14 cellular contexts compared by ENCODE assay signal in the genomic region with DNA sequence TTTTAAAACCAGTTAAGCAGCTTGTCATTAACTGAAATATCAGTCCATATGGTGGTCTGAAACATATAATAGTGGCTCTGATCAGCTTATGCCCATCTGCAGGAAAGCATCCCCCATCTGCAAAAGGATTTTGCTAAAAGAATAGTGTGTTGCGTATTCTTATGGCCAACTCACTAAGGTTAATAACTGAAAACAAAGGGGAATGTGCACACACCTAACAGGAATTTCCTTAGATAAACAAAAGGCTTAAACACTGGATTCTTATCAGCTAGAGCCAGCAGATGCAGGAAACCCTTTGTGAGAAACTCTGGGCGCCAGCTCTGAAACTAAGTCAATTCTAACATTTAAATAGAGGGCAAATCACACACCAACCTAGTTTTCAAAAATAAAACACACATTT. TPM values are rescaled to one million over a fixed set of nuclear protein-coding genes. Genes with fewer than 3 reads are reported as not detected.
A peak's percentile ranks its signal among the peaks of the same experiment; 100 is the strongest.
DNase-seq lines count a peak whose midpoint lies in the region; ATAC-seq and TF ChIP-seq lines count a peak whose summit lies in the region.
"Had no signal": no experiment of that assay in that cellular context is flagged by ENCODE, and none has a peak within 500 bp of the region (broad histone marks: within the 10 kb centered on the region; RNA-seq: fewer than 3 reads in every experiment).

No MANE protein-coding gene starts in this region.

- TF ChIP-seq CTCF in RWPE2 (IDR thresholded peaks at IDR 0.05; ENCODE audit: poor library complexity, severe bottlenecking) (no peak), fibroblast of pulmonary artery (IDR thresholded peaks at IDR 0.05; ENCODE audit: low read length, missing control alignments) (no peak)

- H3K36me3 ChIP-seq in RWPE2 (ENCODE audit: low read depth), result peaks cover 87% of the 10 kb centered on the region

- ATAC-seq in RWPE2 (ENCODE audit: low read depth), result peak; percentile 98
- no peak for ATAC-seq in GM21737 (IDR thresholded peaks at IDR 0.05; ENCODE audit: unreplicated experiment)
- ATAC-seq in GM18520 (IDR thresholded peaks at IDR 0.05; ENCODE audit: unreplicated experiment), result no peak
- ATAC-seq: sciatic nerve had no signal

- H3K4me3 ChIP-seq in RWPE2 (ENCODE audit: severe bottlenecking) (no peak overlapping the region), fibroblast of pulmonary artery (replicated peaks; ENCODE audit: low read depth, low read length) (no peak overlapping the region)

- no peaks in the 10 kb centered on the region for H3K9me3 ChIP-seq in RWPE2 (ENCODE audit: severe bottlenecking)

- no peaks in the 10 kb centered on the region for H3K27me3 ChIP-seq in RWPE2 (ENCODE audit: insufficient read depth, poor library complexity, severe bottlenecking)

- H3K4me1 ChIP-seq in RWPE2 (ENCODE audit: insufficient read depth, poor library complexity, severe bottlenecking), result peaks cover 15% of the 10 kb centered on the region

- H3K27ac ChIP-seq in RWPE2 (ENCODE audit: poor library complexity, severe bottlenecking), result peak overlapping the region; percentile 56

- peak; percentile 49 for DNase-seq in NCI-H1694 treated with DMSO at 0.1 percent for 48 hours (lab: John Stamatoyannopoulos, UW)
- DNase-seq in NCI-H1694 (lab: John Stamatoyannopoulos, UW), result no peak
- no peak for DNase-seq in RWPE2 (ENCODE audit: low spot score)
- DNase-seq in fibroblast of pulmonary artery (ENCODE audit: low read depth), result peak; percentile 75
- DNase-seq in renal cortical epithelial cell (ENCODE audit: low read depth), result peak; percentile 66
- no peak for DNase-seq in AG08395 (ENCODE audit: low spot score)
- DNase-seq: 8988T; activated T-cell treated with anti-CD3 and anti-CD28 coated beads, Interleukin-2, amount 50 U/mL, for 24 hours; DND-41; foreskin fibroblast; midbrain had no signal

RNA-seq across cellular contexts. Expression of a gene that starts 22.1 kb away (rescaled TPM):
- total RNA-seq in renal cortical epithelial cell, result 27.1 and 41.4 TPM in 2 replicates

RNA-seq across cellular contexts. Expression of a gene that starts 22.3 kb away (rescaled TPM):
- total RNA-seq in renal cortical epithelial cell, result 12.0 and 18.9 TPM in 2 replicates

RNA-seq across cellular contexts. Expression of a gene that starts 27.0 kb away (rescaled TPM):
- 18.1 and 34.2 TPM in 2 replicates for total RNA-seq in renal cortical epithelial cell

Comparison
In these comparisons a context has a peak if more than half of its experiments do, and no peak if none do; other contexts are left out.
1. DNase-seq: peak in NCI-H1694 treated with DMSO at 0.1 percent for 48 hours (single experiment), fibroblast of pulmonary artery (single experiment) and renal cortical epithelial cell (single experiment); none in NCI-H1694 (single experiment), RWPE2 (single experiment) and AG08395 (single experiment).